19 cellular contexts compared by ENCODE assay signal in genomic region chr12:57204454-57204853, GRCh38. TPM values are rescaled to one million over a fixed set of nuclear protein-coding genes. Genes with fewer than 3 reads are reported as not detected.
DNase-seq lines count a peak whose midpoint lies in the region; ATAC-seq, FAIRE-seq and TF ChIP-seq lines count a peak whose summit lies in the region.
"Had no signal": no experiment of that assay in that cellular context is flagged by ENCODE, and none has a peak within 500 bp of the region (broad histone marks: within the 10 kb centered on the region; RNA-seq: fewer than 3 reads in every experiment).

No MANE protein-coding gene starts in this region.

- no peaks in the 10 kb centered on the region for H3K4me1 Mint-ChIP-seq in astrocyte (ENCODE audit: low read depth, unreplicated experiment)
- no peaks in the 10 kb centered on the region for H3K4me1 Mint-ChIP-seq in endothelial cell (ENCODE audit: unreplicated experiment)
- H3K4me1 Mint-ChIP-seq in natural killer cell treated with Interleukin-12 subunit alpha and Interleukin-12 subunit beta and Interleukin-15 and Interleukin-18, amount 100 ng/mL, for 72 hours (ENCODE audit: low read depth in 2 of 2) = no peaks in the 10 kb centered on the region
- H3K4me1 Mint-ChIP-seq: CD4-positive, CD25-positive, alpha-beta regulatory T cell had no signal

- H3K27ac ChIP-seq in PC-3 (ENCODE audit: low read length) (no peak overlapping the region), astrocyte (ENCODE audit: low read depth, low read length) (no peak overlapping the region)
- H3K27ac ChIP-seq: C4-2B had no signal

- H3K36me3 ChIP-seq in PC-3 (ENCODE audit: low read depth, low read length) = no peaks in the 10 kb centered on the region; the same call in 1 of the 2 replicates
- H3K36me3 ChIP-seq in astrocyte (ENCODE audit: insufficient read depth, low read length) = peaks cover 13% of the 10 kb centered on the region

- DNase-seq in PC-3 (no peak), astrocyte (ENCODE audit: low read depth) (no peak), endothelial cell (ENCODE audit: low spot score) (no peak), T-helper 2 cell (no peak)
- no peak for DNase-seq in activated T-cell treated with anti-CD3 and anti-CD28 coated beads, Interleukin-2, amount 50 U/mL, for 48 hours
- no peak for DNase-seq in natural killer cell treated with Interleukin-12 subunit alpha and Interleukin-12 subunit beta and Interleukin-15 and Interleukin-18, amount 100 ng/mL, for 72 hours (ENCODE audit: low spot score)
- DNase-seq: Caco-2; CD4-positive, CD25-positive, alpha-beta regulatory T cell; CD8-positive, alpha-beta T cell; DMS153; DND-41; GOT3; H7; HCEC 1CT had no signal

- peaks cover 26% of the 10 kb centered on the region for H3K36me3 Mint-ChIP-seq in astrocyte (ENCODE audit: low read depth, unreplicated experiment)
- H3K36me3 Mint-ChIP-seq in endothelial cell (ENCODE audit: low read depth, unreplicated experiment) = peaks cover 11% of the 10 kb centered on the region
- no peaks in the 10 kb centered on the region for H3K36me3 Mint-ChIP-seq in natural killer cell treated with Interleukin-12 subunit alpha and Interleukin-12 subunit beta and Interleukin-15 and Interleukin-18, amount 100 ng/mL, for 72 hours
- H3K36me3 Mint-ChIP-seq: CD4-positive, CD25-positive, alpha-beta regulatory T cell; CD8-positive, alpha-beta T cell had no signal

- peak overlapping the region; percentile 53 for H3K27ac Mint-ChIP-seq in astrocyte (ENCODE audit: unreplicated experiment)
- no peak overlapping the region for H3K27ac Mint-ChIP-seq in endothelial cell (ENCODE audit: unreplicated experiment)
- H3K27ac Mint-ChIP-seq in natural killer cell treated with Interleukin-12 subunit alpha and Interleukin-12 subunit beta and Interleukin-15 and Interleukin-18, amount 100 ng/mL, for 72 hours = no peak overlapping the region
- H3K27ac Mint-ChIP-seq: CD4-positive, CD25-positive, alpha-beta regulatory T cell; CD8-positive, alpha-beta T cell had no signal

- no peak overlapping the region for H3K4me3 ChIP-seq in PC-3 (ENCODE audit: low read length)
- no peak overlapping the region for H3K4me3 ChIP-seq in astrocyte (ENCODE audit: insufficient read depth, low read depth, low read length)

- H3K9me3 ChIP-seq in PC-3 (ENCODE audit: low read length) = no peaks in the 10 kb centered on the region
- H3K9me3 ChIP-seq in astrocyte (ENCODE audit: insufficient read depth, low read depth, low read length) = no peaks in the 10 kb centered on the region
- H3K9me3 ChIP-seq: Caco-2 had no signal

- no peaks in the 10 kb centered on the region for H3K27me3 Mint-ChIP-seq in astrocyte (ENCODE audit: low read depth, unreplicated experiment)
- peaks cover 8% of the 10 kb centered on the region for H3K27me3 Mint-ChIP-seq in endothelial cell (ENCODE audit: unreplicated experiment)
- H3K27me3 Mint-ChIP-seq in natural killer cell treated with Interleukin-12 subunit alpha and Interleukin-12 subunit beta and Interleukin-15 and Interleukin-18, amount 100 ng/mL, for 72 hours = peaks cover 0 to 3% of the 10 kb centered on the region in 2 donors

- POLR2A ChIA-PET in PC-3 (lab: Charles Lee; ENCODE audit: unreplicated experiment) = no interaction called here

- ATAC-seq in PC-3 = no peak
- no peak for ATAC-seq in natural killer cell treated with Interleukin-12 subunit alpha and Interleukin-12 subunit beta and Interleukin-15 and Interleukin-18, amount 100 ng/mL, for 72 hours
- ATAC-seq: CD8-positive, alpha-beta T cell had no signal

- H3K9me3 Mint-ChIP-seq in astrocyte (ENCODE audit: unreplicated experiment) (no peaks in the 10 kb centered on the region), endothelial cell (ENCODE audit: unreplicated experiment) (no peaks in the 10 kb centered on the region)
- H3K9me3 Mint-ChIP-seq in natural killer cell treated with Interleukin-12 subunit alpha and Interleukin-12 subunit beta and Interleukin-15 and Interleukin-18, amount 100 ng/mL, for 72 hours = no peaks in the 10 kb centered on the region
- H3K9me3 Mint-ChIP-seq: CD4-positive, CD25-positive, alpha-beta regulatory T cell; CD8-positive, alpha-beta T cell had no signal

- CTCF ChIA-PET in PC-3 (lab: Charles Lee) = no interaction called here

- TSS peak; percentile 27 for BruUV-seq in PC-3 (replicated peaks; lab: Mats Ljungman, UMichigan)

- H3K9ac ChIP-seq in PC-3 (ENCODE audit: low read length) = no peak overlapping the region
- H3K9ac ChIP-seq in astrocyte (ENCODE audit: low read length) = no peak overlapping the region

- H3F3A ChIP-seq in PC-3 (ENCODE audit: low read length, unreplicated experiment) = no peaks in the 10 kb centered on the region

- intact Hi-C loops in PC-3 (cut with micrococcal nuclease) = no loop called here

- H3K9me2 ChIP-seq in PC-3 (replicated peaks; ENCODE audit: low read length) = no peaks in the 10 kb centered on the region

- H3K4me3 Mint-ChIP-seq in astrocyte (ENCODE audit: unreplicated experiment) (no peak overlapping the region), endothelial cell (ENCODE audit: unreplicated experiment) (peak overlapping the region; percentile 12)
- no peak overlapping the region for H3K4me3 Mint-ChIP-seq in natural killer cell treated with Interleukin-12 subunit alpha and Interleukin-12 subunit beta and Interleukin-15 and Interleukin-18, amount 100 ng/mL, for 72 hours
- H3K4me3 Mint-ChIP-seq: CD4-positive, CD25-positive, alpha-beta regulatory T cell; CD8-positive, alpha-beta T cell had no signal

- H3K4me1 ChIP-seq in PC-3 (ENCODE audit: insufficient read depth, low read length) (no peaks in the 10 kb centered on the region), astrocyte (ENCODE audit: insufficient read depth, low read length) (no peaks in the 10 kb centered on the region)
- H3K4me1 ChIP-seq: Caco-2 had no signal

- H3K79me2 ChIP-seq in PC-3 (ENCODE audit: low read length) = no peaks in the 10 kb centered on the region
- H3K79me2 ChIP-seq in astrocyte (ENCODE audit: insufficient read depth, low read length) = no peaks in the 10 kb centered on the region

- H2AFZ ChIP-seq in PC-3 (ENCODE audit: low read length) (no peak overlapping the region), astrocyte (ENCODE audit: low read depth, low read length) (no peak overlapping the region)

- H3K27me3 ChIP-seq in PC-3 (ENCODE audit: low read length) (no peaks in the 10 kb centered on the region), astrocyte (ENCODE audit: insufficient read depth, low read length) (no peaks in the 10 kb centered on the region)

- no peak for TF ChIP-seq CTCF in PC-3 (conservative IDR thresholded peaks at IDR 0.05; ENCODE audit: low read depth, low read length)
- TF ChIP-seq CTCF in astrocyte (IDR thresholded peaks at IDR 0.05; ENCODE audit: insufficient read depth, low read depth, low read length) = no peak
- no peak for TF ChIP-seq CTCF in endothelial cell (IDR thresholded peaks at IDR 0.05; ENCODE audit: unreplicated experiment)

- no peak for FAIRE-seq in astrocyte (lab: Jason Lieb, UNC)
- FAIRE-seq: G401.6, GM12892 had no signal

- no peaks in the 10 kb centered on the region for H4K20me1 ChIP-seq in PC-3 (ENCODE audit: low read length)
- H4K20me1 ChIP-seq in astrocyte (ENCODE audit: insufficient read depth, low read length) = peaks cover 47% of the 10 kb centered on the region

- H3K4me2 ChIP-seq in PC-3 (ENCODE audit: low read length) (no peak overlapping the region), astrocyte (ENCODE audit: low read length) (no peak overlapping the region)

RNA-seq across cellular contexts. Expression of gene NXPH4, which starts 12.1 kb away (rescaled TPM):
- 10.7 and 15.1 TPM in 2 replicates for total RNA-seq in PC-3 (2014; rRNA removed)
- total RNA-seq in astrocyte = 14.5 and 22.3 TPM in 2 replicates
- total RNA-seq in endothelial cell (ENCODE audit: unreplicated experiment) = not detected
- total RNA-seq in natural killer cell treated with Interleukin-12 subunit alpha and Interleukin-12 subunit beta and Interleukin-15 and Interleukin-18, amount 100 ng/mL, for 72 hours = under 1 TPM in 1 of 2 donors, not detected in 1; 0.73 TPM

RNA-seq across cellular contexts. Expression of gene SHMT2, which starts 25.1 kb away (rescaled TPM):
- total RNA-seq in PC-3 (2014; rRNA removed) (210 and 263 TPM in 2 replicates), astrocyte (197 and 217 TPM in 2 replicates), endothelial cell (ENCODE audit: unreplicated experiment) (63.3 TPM)
- 100 to 1,000 TPM; 262 to 355 TPM for total RNA-seq in natural killer cell treated with Interleukin-12 subunit alpha and Interleukin-12 subunit beta and Interleukin-15 and Interleukin-18, amount 100 ng/mL, for 72 hours

RNA-seq across cellular contexts. Expression of gene STAC3, which starts 46.5 kb away (rescaled TPM):
- total RNA-seq in PC-3 (2014; rRNA removed) = 1.4 and 1.8 TPM in 2 replicates
- 0.75 and 0.82 TPM in 2 replicates for total RNA-seq in astrocyte
- total RNA-seq in endothelial cell (ENCODE audit: unreplicated experiment) = 3.3 TPM
- 1 to 10 TPM; 2.5 to 6.1 TPM for total RNA-seq in natural killer cell treated with Interleukin-12 subunit alpha and Interleukin-12 subunit beta and Interleukin-15 and Interleukin-18, amount 100 ng/mL, for 72 hours

RNA-seq across cellular contexts. Expression of gene LRP1-AS, which starts 57.0 kb away (rescaled TPM):
- total RNA-seq in PC-3 (2014; rRNA removed) (not detected in 2 replicates), astrocyte (not detected in 2 replicates), endothelial cell (ENCODE audit: unreplicated experiment) (0.46 TPM)
- total RNA-seq in natural killer cell treated with Interleukin-12 subunit alpha and Interleukin-12 subunit beta and Interleukin-15 and Interleukin-18, amount 100 ng/mL, for 72 hours = not detected
- total RNA-seq: A172; A673; Caco-2; CD4-positive, CD25-positive, alpha-beta regulatory T cell; CD8-positive, alpha-beta T cell; H7 had no signal
